Comparison of ENCODE assay signal across 1 cellular context in genomic region chr17:15392326-15392739, GRCh38.
TF ChIP-seq lines count a peak whose summit lies in the region.

No MANE protein-coding gene starts in this region.

TF ChIP-seq in IMR-90, 13 proteins besides CTCF, POLR2A, EP300 and RAD21 (continued from another document):
- TF ChIP-seq ELK1 (IDR thresholded peaks at IDR 0.05; ENCODE audit: borderline replicate concordance, low read depth, low read length): no peak
- no peak for TF ChIP-seq NFE2L2 (IDR thresholded peaks at IDR 0.05; ENCODE audit: low read depth, low read length)
- TF ChIP-seq CHD1 (IDR thresholded peaks at IDR 0.05; ENCODE audit: low read depth, low read length): no peak
- peak; percentile 68 for TF ChIP-seq FOS (IDR thresholded peaks at IDR 0.05; ENCODE audit: low read depth, low read length)
- TF ChIP-seq CEBPB (IDR thresholded peaks at IDR 0.05; ENCODE audit: low read depth, low read length): no peak
- TF ChIP-seq MAZ (IDR thresholded peaks at IDR 0.05; ENCODE audit: borderline replicate concordance, low read depth, low read length): no peak; the same call in 1 of the 2 replicates
- TF ChIP-seq SMC3 (IDR thresholded peaks at IDR 0.05; ENCODE audit: low read depth, low read length): no peak
- no peak for TF ChIP-seq RFX5 (IDR thresholded peaks at IDR 0.05; ENCODE audit: low read depth, low read length)
- TF ChIP-seq MAFK (IDR thresholded peaks at IDR 0.05; ENCODE audit: low read depth, low read length): 0 out of 2 replicates have a peak, but pooled peaks have one; percentile 1
- no peak for TF ChIP-seq RCOR1 (IDR thresholded peaks at IDR 0.05; ENCODE audit: insufficient replicate concordance, low read length)
